20 cellular contexts compared by ENCODE assay signal in genomic region chr1:43062527-43063080, GRCh38.
"Had no signal": no experiment of that assay in that cellular context is flagged by ENCODE, and none has a peak within 500 bp of the region (broad histone marks: within the 10 kb centered on the region; RNA-seq: fewer than 3 reads in every experiment).

No MANE protein-coding gene starts in this region.

- H3K36me3 ChIP-seq: upper lobe of left lung, WERI-Rb-1 had no signal

- H3K27ac ChIP-seq: dorsolateral prefrontal cortex, testis, upper lobe of left lung, WERI-Rb-1 had no signal

- ATAC-seq: activated CD4-positive, alpha-beta T cell treated with anti-CD3 and anti-CD28 coated beads for 36 hours; left lobe of liver; sciatic nerve; stimulated activated memory B cell treated with anti-CD40 and anti-IgM and Interleukin-4, amounts not matched to agents 10 μg/mL and 1 μg/mL and 100 μg/mL, for 72 hours had no signal

- FAIRE-seq: colon, kidney had no signal

- DNase-seq: activated CD4-positive, alpha-beta T cell treated with anti-CD3 and anti-CD28 coated beads for 36 hours; activated CD4-positive, alpha-beta T cell treated with anti-CD3 and anti-CD28 coated beads, Interleukin-2, amount 50 U/mL, for 48 hours; activated naive CD4-positive, alpha-beta T cell; activated naive CD8-positive, alpha-beta T cell treated with anti-CD3 and anti-CD28 coated beads for 36 hours; amniotic stem cell; caudate nucleus; dorsolateral prefrontal cortex; foreskin melanocyte; hypothalamus; kidney; midbrain; stimulated activated CD4-positive, alpha-beta T cell treated with anti-CD3 and anti-CD28 coated beads, Interleukin-4, amount 100 ng/mL, for 24 hours; testis; upper lobe of left lung; WERI-Rb-1 had no signal

- H3K9me3 Mint-ChIP-seq: activated naive CD8-positive, alpha-beta T cell treated with anti-CD3 and anti-CD28 coated beads for 36 hours; stimulated activated memory B cell treated with anti-CD40 and anti-IgM and Interleukin-4, amounts not matched to agents 10 μg/mL and 1 μg/mL and 100 μg/mL, for 72 hours had no signal

- H3K4me3 ChIP-seq: dorsolateral prefrontal cortex, lung, testis, upper lobe of left lung had no signal

- H3K27me3 ChIP-seq: testis had no signal

- H3K27ac Mint-ChIP-seq: activated CD4-positive, alpha-beta T cell treated with anti-CD3 and anti-CD28 coated beads for 36 hours; activated naive CD8-positive, alpha-beta T cell treated with anti-CD3 and anti-CD28 coated beads for 36 hours; stimulated activated memory B cell treated with anti-CD40 and anti-IgM and Interleukin-4, amounts not matched to agents 10 μg/mL and 1 μg/mL and 100 μg/mL, for 72 hours had no signal

- H3K4me3 Mint-ChIP-seq: activated CD4-positive, alpha-beta T cell treated with anti-CD3 and anti-CD28 coated beads for 36 hours; activated naive CD8-positive, alpha-beta T cell treated with anti-CD3 and anti-CD28 coated beads for 36 hours; stimulated activated memory B cell treated with anti-CD40 and anti-IgM and Interleukin-4, amounts not matched to agents 10 μg/mL and 1 μg/mL and 100 μg/mL, for 72 hours had no signal

- H3K4me1 ChIP-seq: testis had no signal

- H3K9me3 ChIP-seq: testis, upper lobe of left lung had no signal

- H3K36me3 Mint-ChIP-seq: activated naive CD8-positive, alpha-beta T cell treated with anti-CD3 and anti-CD28 coated beads for 36 hours; stimulated activated memory B cell treated with anti-CD40 and anti-IgM and Interleukin-4, amounts not matched to agents 10 μg/mL and 1 μg/mL and 100 μg/mL, for 72 hours had no signal
